ENCODE assay signal across 8 cellular contexts in genomic region chr11:69337211-69337721, GRCh38. TPM values are rescaled to one million over a fixed set of nuclear protein-coding genes. Genes with fewer than 3 reads are reported as not detected.
DNase-seq lines count a peak whose midpoint lies in the region; ATAC-seq and TF ChIP-seq lines count a peak whose summit lies in the region.

No MANE protein-coding gene starts in this region.

- no peak overlapping the region for H3K4me3 ChIP-seq in fibroblast of mammary gland (ENCODE audit: control insufficient read depth, low read depth, low read length)

- no peaks in the 10 kb centered on the region for H3K27me3 Mint-ChIP-seq in T-helper 1 cell treated with Interleukin-12 subunit alpha and Interleukin-12 subunit beta and Interleukin-4 antibody, amounts not matched to agents 30 μg/mL and 1 μg/mL, for 36 hours (ENCODE audit: low read depth)

- peaks cover 7% of the 10 kb centered on the region for H3K9me3 Mint-ChIP-seq in T-helper 1 cell treated with Interleukin-12 subunit alpha and Interleukin-12 subunit beta and Interleukin-4 antibody, amounts not matched to agents 30 μg/mL and 1 μg/mL, for 36 hours

- H3K27ac Mint-ChIP-seq in T-helper 1 cell treated with Interleukin-12 subunit alpha and Interleukin-12 subunit beta and Interleukin-4 antibody, amounts not matched to agents 30 μg/mL and 1 μg/mL, for 36 hours: peak overlapping the region; percentile 80

- TF ChIP-seq CTCF in fibroblast of mammary gland (conservative IDR thresholded peaks at IDR 0.05; ENCODE audit: control insufficient read depth, insufficient read depth, low read depth, low read length): no peak

- peaks cover 21% of the 10 kb centered on the region for H3K4me1 Mint-ChIP-seq in T-helper 1 cell treated with Interleukin-12 subunit alpha and Interleukin-12 subunit beta and Interleukin-4 antibody, amounts not matched to agents 30 μg/mL and 1 μg/mL, for 36 hours (ENCODE audit: low read depth)

- ATAC-seq in GM21723 (IDR thresholded peaks at IDR 0.05; ENCODE audit: unreplicated experiment) (peak; percentile 49), GM18870 (IDR thresholded peaks at IDR 0.05; ENCODE audit: unreplicated experiment) (no peak)
- peak; percentile 94 for ATAC-seq in stimulated activated naive CD8-positive, alpha-beta T cell treated with anti-CD3 and anti-CD28 coated beads, Interleukin-15, Interleukin-2, amounts not matched to agents 100 U/mL and 50 U/mL, for 24 hours

- H3K36me3 Mint-ChIP-seq in T-helper 1 cell treated with Interleukin-12 subunit alpha and Interleukin-12 subunit beta and Interleukin-4 antibody, amounts not matched to agents 30 μg/mL and 1 μg/mL, for 36 hours (ENCODE audit: low read depth): peaks cover 4% of the 10 kb centered on the region

- peak; percentile 85 for DNase-seq in A172 (ENCODE audit: low spot score)
- DNase-seq in fibroblast of mammary gland (ENCODE audit: low read depth): peak; percentile 33
- peak; percentile 52 for DNase-seq in stimulated activated naive CD8-positive, alpha-beta T cell treated with anti-CD3 and anti-CD28 coated beads, Interleukin-15, Interleukin-2, amounts not matched to agents 100 U/mL and 50 U/mL, for 24 hours
- no peak for DNase-seq in LoVo (ENCODE audit: low spot score)
- no peak for DNase-seq in GDM1 (lab: John Stamatoyannopoulos, UW)

- peak overlapping the region; percentile 31 for H3K4me3 Mint-ChIP-seq in T-helper 1 cell treated with Interleukin-12 subunit alpha and Interleukin-12 subunit beta and Interleukin-4 antibody, amounts not matched to agents 30 μg/mL and 1 μg/mL, for 36 hours

RNA-seq across cellular contexts. Expression of gene MYEOV, which starts 43.3 kb away (rescaled TPM):
- 68.7 and 130 TPM in 2 replicates for total RNA-seq in A172 (2014; rRNA removed; shearing (Covaris generic))

Comparison
In these comparisons a context has a peak if more than half of its experiments do, and no peak if none do; other contexts are left out.
1. DNase-seq: peak in A172 (single experiment), fibroblast of mammary gland (single experiment) and stimulated activated naive CD8-positive, alpha-beta T cell treated with anti-CD3 and anti-CD28 coated beads, Interleukin-15, Interleukin-2, amounts not matched to agents 100 U/mL and 50 U/mL, for 24 hours (single experiment); none in LoVo (single experiment) and GDM1 (single experiment).